15 cellular contexts compared by ENCODE assay signal in genomic region chr1:229161740-229162139, GRCh38.
"Had no signal": no experiment of that assay in that cellular context is flagged by ENCODE, and none has a peak within 500 bp of the region (broad histone marks: within the 10 kb centered on the region; RNA-seq: fewer than 3 reads in every experiment).

No MANE protein-coding gene starts in this region.

- H3K4me3 Mint-ChIP-seq: activated CD4-positive, alpha-beta memory T cell treated with anti-CD3 and anti-CD28 coated beads, Interleukin-2, amount 10 ng/mL, durations not matched to agents 7 days and 5 days; memory B cell; natural killer cell; stimulated activated memory B cell treated with anti-CD40 and anti-IgM and Interleukin-4, amounts not matched to agents 10 μg/mL and 1 μg/mL and 100 μg/mL, for 72 hours had no signal

- H3K4me1 Mint-ChIP-seq: memory B cell; natural killer cell; stimulated activated memory B cell treated with anti-CD40 and anti-IgM and Interleukin-4, amounts not matched to agents 10 μg/mL and 1 μg/mL and 100 μg/mL, for 72 hours had no signal

- DNase-seq: activated CD4-positive, alpha-beta memory T cell treated with anti-CD3 and anti-CD28 coated beads, Interleukin-2, amount 10 ng/mL, durations not matched to agents 7 days and 5 days; activated naive CD4-positive, alpha-beta T cell; heart right ventricle; left lung; natural killer cell; SK-N-SH; stimulated activated CD4-positive, alpha-beta T cell treated with anti-CD3 and anti-CD28 coated beads, Interleukin-12 subunit alpha, Interleukin-12 subunit beta, amount 100 ng/mL, for 4 hours; stimulated activated CD4-positive, alpha-beta T cell treated with anti-CD3 and anti-CD28 coated beads, Interleukin-2, amount 100 ng/mL, for 24 hours; substantia nigra; T-helper 1 cell; transverse colon; WERI-Rb-1 had no signal

- H3K9me3 Mint-ChIP-seq: activated CD4-positive, alpha-beta memory T cell treated with anti-CD3 and anti-CD28 coated beads, Interleukin-2, amount 10 ng/mL, durations not matched to agents 7 days and 5 days; memory B cell; natural killer cell; stimulated activated memory B cell treated with anti-CD40 and anti-IgM and Interleukin-4, amounts not matched to agents 10 μg/mL and 1 μg/mL and 100 μg/mL, for 72 hours had no signal

- ATAC-seq: gastroesophageal sphincter; heart right ventricle; left lung; natural killer cell; stimulated activated memory B cell treated with anti-CD40 and anti-IgM and Interleukin-4, amounts not matched to agents 10 μg/mL and 1 μg/mL and 100 μg/mL, for 72 hours had no signal

- H3K27ac Mint-ChIP-seq: activated CD4-positive, alpha-beta memory T cell treated with anti-CD3 and anti-CD28 coated beads, Interleukin-2, amount 10 ng/mL, durations not matched to agents 7 days and 5 days; memory B cell; natural killer cell; stimulated activated memory B cell treated with anti-CD40 and anti-IgM and Interleukin-4, amounts not matched to agents 10 μg/mL and 1 μg/mL and 100 μg/mL, for 72 hours had no signal

- H3K27me3 Mint-ChIP-seq: activated CD4-positive, alpha-beta memory T cell treated with anti-CD3 and anti-CD28 coated beads, Interleukin-2, amount 10 ng/mL, durations not matched to agents 7 days and 5 days had no signal
